19 cellular contexts compared by ENCODE assay signal in the genomic region with DNA sequence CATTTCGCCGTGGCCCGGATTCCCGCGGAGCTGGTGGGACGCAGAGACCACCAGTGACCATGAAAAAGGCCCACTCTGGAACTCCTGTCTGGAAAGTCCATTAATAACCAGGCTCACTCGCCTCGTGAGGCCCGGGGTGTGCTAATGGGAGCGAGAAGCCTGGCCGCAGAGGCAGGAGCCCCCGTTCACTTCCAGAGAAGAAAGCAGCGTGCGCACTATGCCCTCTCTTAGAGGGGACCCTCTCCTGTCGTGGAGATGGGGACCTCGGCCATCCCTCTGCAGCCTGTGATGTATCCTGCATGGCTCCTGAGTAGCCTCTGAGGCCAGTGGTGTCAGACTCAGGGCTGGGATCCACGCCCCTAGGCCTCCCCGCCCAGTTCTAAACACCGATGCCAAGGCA.
A peak's percentile ranks its signal among the peaks of the same experiment; 100 is the strongest.
DNase-seq lines count a peak whose midpoint lies in the region; ATAC-seq and TF ChIP-seq lines count a peak whose summit lies in the region.
"Had no signal": no experiment of that assay in that cellular context is flagged by ENCODE, and none has a peak within 500 bp of the region (broad histone marks: within the 10 kb centered on the region; RNA-seq: fewer than 3 reads in every experiment).

No MANE protein-coding gene starts in this region.

- H3K4me3 ChIP-seq in endodermal cell (ENCODE audit: low read length) = no peak overlapping the region
- H3K4me3 ChIP-seq in testis = peak overlapping the region; percentile 26 to 51
- H3K4me3 ChIP-seq: BLaER1, GM12878, GM23248, HAP-1 had no signal

- no peak for TF ChIP-seq POLR2A in testis (IDR thresholded peaks at IDR 0.05)

- H3K27me3 ChIP-seq in endodermal cell (ENCODE audit: control insufficient read depth, insufficient read depth, low read length, poor library complexity, severe bottlenecking) (no peaks in the 10 kb centered on the region), testis (no peaks in the 10 kb centered on the region)
- H3K27me3 ChIP-seq: BLaER1 had no signal

- no peak overlapping the region for H3K27ac Mint-ChIP-seq in endodermal cell
- no peak overlapping the region for H3K27ac Mint-ChIP-seq in stimulated activated effector memory CD8-positive, alpha-beta T cell treated with anti-CD3 and anti-CD28 coated beads, Interleukin-12 subunit alpha, Interleukin-12 subunit beta, amount 100 ng/mL, for 72 hours
- H3K27ac Mint-ChIP-seq: B cell; CD4-positive, CD25-positive, alpha-beta regulatory T cell; CD8-positive, alpha-beta T cell; HFFc6 had no signal

- H3K4me1 ChIP-seq in endodermal cell (ENCODE audit: control insufficient read depth, insufficient read depth, low read length) = peaks cover 10% of the 10 kb centered on the region
- no peaks in the 10 kb centered on the region for H3K4me1 ChIP-seq in testis
- H3K4me1 ChIP-seq: HAP-1 had no signal

- H3K27me3 Mint-ChIP-seq in endodermal cell (ENCODE audit: insufficient read depth) = peaks cover 23% of the 10 kb centered on the region

- H3K9me3 ChIP-seq in endodermal cell (ENCODE audit: control insufficient read depth, low read length) (no peaks in the 10 kb centered on the region), testis (no peaks in the 10 kb centered on the region)
- H3K9me3 ChIP-seq: BLaER1, Caco-2, HAP-1 had no signal

- TF ChIP-seq CTCF in endodermal cell (conservative IDR thresholded peaks at IDR 0.05) (no peak), testis (IDR thresholded peaks at IDR 0.05) (no peak)

- WGBS in endodermal cell (ENCODE audit: insufficient coverage in 1 of 2, insufficient read length in 1 of 2), 2 experiments = 88 to 90% methylated on average over 18 to 19 of the region's 19 CpGs
- WGBS in testis, 2 donors = 63 to 64% methylated on average over 15 to 19 of the region's 19 CpGs

- DNase-seq in D341Med (ENCODE audit: low spot score) (peak; percentile 24), M059J (ENCODE audit: low read depth) (peak; percentile 1), endodermal cell (no peak), testis (peak; percentile 17), posterior vena cava (ENCODE audit: low spot score) (no peak), activated T-cell treated with anti-CD3 and anti-CD28 coated beads for 4 hours (no peak)
- DNase-seq in stimulated activated effector memory CD8-positive, alpha-beta T cell treated with anti-CD3 and anti-CD28 coated beads, Interleukin-12 subunit alpha, Interleukin-12 subunit beta, amount 100 ng/mL, for 72 hours (ENCODE audit: low spot score in 2 of 2) = no peak
- DNase-seq: Caco-2; CD4-positive, CD25-positive, alpha-beta regulatory T cell; CD8-positive, alpha-beta T cell; EL; GDM1; GM23248; HFFc6 had no signal

- H3K27ac ChIP-seq in endodermal cell (ENCODE audit: low read depth, low read length) = peak overlapping the region; percentile 45
- no peak overlapping the region for H3K27ac ChIP-seq in testis
- H3K27ac ChIP-seq: BLaER1, C4-2B, GM23248 had no signal

- no peak overlapping the region for H3K4me3 Mint-ChIP-seq in endodermal cell
- no peak overlapping the region for H3K4me3 Mint-ChIP-seq in stimulated activated effector memory CD8-positive, alpha-beta T cell treated with anti-CD3 and anti-CD28 coated beads, Interleukin-12 subunit alpha, Interleukin-12 subunit beta, amount 100 ng/mL, for 72 hours
- H3K4me3 Mint-ChIP-seq: B cell; CD4-positive, CD25-positive, alpha-beta regulatory T cell; CD8-positive, alpha-beta T cell; HFFc6 had no signal

- H3K36me3 ChIP-seq in endodermal cell (ENCODE audit: control insufficient read depth, insufficient read depth, low read length) = no peaks in the 10 kb centered on the region
- no peaks in the 10 kb centered on the region for H3K36me3 ChIP-seq in testis (ENCODE audit: low read depth, missing control alignments)
- H3K36me3 ChIP-seq: BLaER1, HAP-1 had no signal

- intact Hi-C loops in testis (cut with DNase I; ENCODE audit: low total_unique reads) (no loop called here), posterior vena cava (cut with DNase I) (no loop called here)

- H3K36me3 Mint-ChIP-seq in endodermal cell (ENCODE audit: low read depth) = no peaks in the 10 kb centered on the region
- H3K36me3 Mint-ChIP-seq in stimulated activated effector memory CD8-positive, alpha-beta T cell treated with anti-CD3 and anti-CD28 coated beads, Interleukin-12 subunit alpha, Interleukin-12 subunit beta, amount 100 ng/mL, for 72 hours = no peaks in the 10 kb centered on the region
- H3K36me3 Mint-ChIP-seq: CD4-positive, CD25-positive, alpha-beta regulatory T cell; CD8-positive, alpha-beta T cell had no signal

- no peak for ATAC-seq in stimulated activated effector memory CD8-positive, alpha-beta T cell treated with anti-CD3 and anti-CD28 coated beads, Interleukin-12 subunit alpha, Interleukin-12 subunit beta, amount 100 ng/mL, for 72 hours
- ATAC-seq: CD8-positive, alpha-beta T cell had no signal

- H3K9me3 Mint-ChIP-seq in endodermal cell = no peaks in the 10 kb centered on the region
- no peaks in the 10 kb centered on the region for H3K9me3 Mint-ChIP-seq in stimulated activated effector memory CD8-positive, alpha-beta T cell treated with anti-CD3 and anti-CD28 coated beads, Interleukin-12 subunit alpha, Interleukin-12 subunit beta, amount 100 ng/mL, for 72 hours
- H3K9me3 Mint-ChIP-seq: CD8-positive, alpha-beta T cell; HFFc6 had no signal

- peaks cover 21% of the 10 kb centered on the region for H3K4me1 Mint-ChIP-seq in endodermal cell
- H3K4me1 Mint-ChIP-seq in stimulated activated effector memory CD8-positive, alpha-beta T cell treated with anti-CD3 and anti-CD28 coated beads, Interleukin-12 subunit alpha, Interleukin-12 subunit beta, amount 100 ng/mL, for 72 hours = no peaks in the 10 kb centered on the region
- H3K4me1 Mint-ChIP-seq: CD4-positive, CD25-positive, alpha-beta regulatory T cell had no signal

- no peak overlapping the region for H3K9ac ChIP-seq in endodermal cell (ENCODE audit: extremely low read depth, low read length, poor library complexity, severe bottlenecking)
- H3K9ac ChIP-seq: BLaER1, GM23248 had no signal

Comparison
In these comparisons a context has a peak if more than half of its experiments do, and no peak if none do; other contexts are left out.
1. DNase-seq: peak in D341Med (single experiment), M059J (single experiment) and testis (single experiment); none in endodermal cell (single experiment), posterior vena cava (single experiment), activated T-cell treated with anti-CD3 and anti-CD28 coated beads for 4 hours (single experiment) and stimulated activated effector memory CD8-positive, alpha-beta T cell treated with anti-CD3 and anti-CD28 coated beads, Interleukin-12 subunit alpha, Interleukin-12 subunit beta, amount 100 ng/mL, for 72 hours (0 of 2).